8 cellular contexts compared by ENCODE assay signal in the genomic region with DNA sequence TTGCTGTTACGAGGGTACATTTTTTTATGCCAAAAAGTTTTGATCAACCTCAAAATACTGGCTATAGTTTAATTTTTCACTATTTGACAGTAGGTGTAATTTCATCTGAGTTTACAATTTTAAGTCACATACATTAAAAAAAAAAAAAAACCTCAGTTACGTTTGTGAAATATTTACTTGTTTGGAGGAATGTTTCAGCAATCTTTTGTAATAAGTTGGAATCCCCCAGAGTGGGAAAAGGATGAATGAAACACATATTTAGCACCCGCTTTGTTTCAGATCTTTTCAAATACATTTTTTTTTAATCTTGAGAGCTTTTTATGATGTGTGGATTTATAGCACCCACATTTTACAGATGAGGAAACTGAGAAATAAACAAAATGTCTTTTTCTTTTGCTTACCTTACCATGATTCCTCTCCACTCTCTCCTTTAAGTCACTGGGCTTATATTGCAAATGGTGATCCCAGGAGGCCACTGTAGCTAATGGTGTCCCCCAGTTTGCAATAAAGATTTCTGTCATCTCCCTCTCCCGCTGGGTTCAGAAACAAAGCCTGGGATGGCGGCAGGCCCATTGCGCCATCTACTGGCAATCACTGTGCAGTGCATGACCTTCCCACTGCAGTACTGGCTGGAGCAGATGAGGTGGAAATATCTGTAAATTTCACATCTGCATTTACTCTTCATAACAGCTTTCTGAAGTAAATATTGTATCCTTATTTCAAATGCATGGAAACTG. TPM values are rescaled to one million over a fixed set of nuclear protein-coding genes. Genes with fewer than 3 reads are reported as not detected.
A peak's percentile ranks its signal among the peaks of the same experiment; 100 is the strongest.
DNase-seq lines count a peak whose midpoint lies in the region; ATAC-seq and TF ChIP-seq lines count a peak whose summit lies in the region.

No MANE protein-coding gene starts in this region.

- no peak overlapping the region for H3K27ac Mint-ChIP-seq in nephron
- H3K27ac Mint-ChIP-seq in stimulated activated naive CD8-positive, alpha-beta T cell treated with anti-CD3 and anti-CD28 coated beads, Interleukin-15, Interleukin-2, amounts not matched to agents 100 ng/mL and 50 ng/mL, for 24 hours: no peak overlapping the region

- H3K4me1 ChIP-seq in fibroblast of lung (ENCODE audit: control insufficient read depth, extremely low read depth, insufficient read depth, low read length): no peaks in the 10 kb centered on the region

- H3K4me3 Mint-ChIP-seq in nephron: no peak overlapping the region
- H3K4me3 Mint-ChIP-seq in stimulated activated naive CD8-positive, alpha-beta T cell treated with anti-CD3 and anti-CD28 coated beads, Interleukin-15, Interleukin-2, amounts not matched to agents 100 ng/mL and 50 ng/mL, for 24 hours: peak overlapping the region; percentile 13

- ATAC-seq in HG03159 (IDR thresholded peaks at IDR 0.05; ENCODE audit: unreplicated experiment) (peak; percentile 62), HG02840 (IDR thresholded peaks at IDR 0.05; ENCODE audit: low FRiP score, unreplicated experiment) (no peak)

- no peaks in the 10 kb centered on the region for H3K9me3 Mint-ChIP-seq in nephron
- no peaks in the 10 kb centered on the region for H3K9me3 Mint-ChIP-seq in stimulated activated naive CD8-positive, alpha-beta T cell treated with anti-CD3 and anti-CD28 coated beads, Interleukin-15, Interleukin-2, amounts not matched to agents 100 ng/mL and 50 ng/mL, for 24 hours

- peaks cover 4% of the 10 kb centered on the region for H3K27me3 ChIP-seq in fibroblast of lung (ENCODE audit: control insufficient read depth, insufficient read depth, low read length)

- no peaks in the 10 kb centered on the region for H3K36me3 Mint-ChIP-seq in nephron (ENCODE audit: low read depth)
- no peaks in the 10 kb centered on the region for H3K36me3 Mint-ChIP-seq in stimulated activated naive CD8-positive, alpha-beta T cell treated with anti-CD3 and anti-CD28 coated beads, Interleukin-15, Interleukin-2, amounts not matched to agents 100 ng/mL and 50 ng/mL, for 24 hours (ENCODE audit: low read depth)

- no peak overlapping the region for H3K27ac ChIP-seq in fibroblast of lung (ENCODE audit: insufficient read depth, low read length)

- no peaks in the 10 kb centered on the region for H3K4me1 Mint-ChIP-seq in nephron
- peaks cover 29% of the 10 kb centered on the region for H3K4me1 Mint-ChIP-seq in stimulated activated naive CD8-positive, alpha-beta T cell treated with anti-CD3 and anti-CD28 coated beads, Interleukin-15, Interleukin-2, amounts not matched to agents 100 ng/mL and 50 ng/mL, for 24 hours (ENCODE audit: low read depth)

- no peaks in the 10 kb centered on the region for H3K79me2 ChIP-seq in fibroblast of lung (ENCODE audit: control insufficient read depth, insufficient read depth, low read length)

- no peak overlapping the region for H2AFZ ChIP-seq in fibroblast of lung (ENCODE audit: low read length)

- no peaks in the 10 kb centered on the region for H3K36me3 ChIP-seq in fibroblast of lung (ENCODE audit: control insufficient read depth, insufficient read depth, low read length)

- H3K27me3 Mint-ChIP-seq in nephron (ENCODE audit: low read depth): peaks cover 20% of the 10 kb centered on the region
- peaks cover 48% of the 10 kb centered on the region for H3K27me3 Mint-ChIP-seq in stimulated activated naive CD8-positive, alpha-beta T cell treated with anti-CD3 and anti-CD28 coated beads, Interleukin-15, Interleukin-2, amounts not matched to agents 100 ng/mL and 50 ng/mL, for 24 hours

- no peaks in the 10 kb centered on the region for H4K20me1 ChIP-seq in fibroblast of lung (ENCODE audit: control insufficient read depth, extremely low read depth, insufficient read depth, low read length)

- TF ChIP-seq CTCF in GM12864 (IDR thresholded peaks at IDR 0.05; ENCODE audit: low read depth, low read length, missing control alignments) (peak; percentile 98), fibroblast of lung (conservative IDR thresholded peaks at IDR 0.05 in 1 of 2, IDR thresholded peaks at IDR 0.05 in 1 of 2; ENCODE audit: low read depth in 1 of 2, low read length in 2 of 2) (peak; percentile 99 to 100), nephron (IDR thresholded peaks at IDR 0.05; ENCODE audit: unreplicated experiment in 3 of 3) (peak; percentile 99 to 100 (median 100))

- H3K4me3 ChIP-seq in GM12864 (ENCODE audit: low read depth, low read length) (no peak overlapping the region), fibroblast of lung (replicated peaks in 1 of 4; ENCODE audit: control extremely low read depth in 1 of 4, insufficient read depth in 1 of 4, low read depth in 3 of 4, low read length in 4 of 4) (no peak overlapping the region)

- no peak overlapping the region for H3K4me2 ChIP-seq in fibroblast of lung (ENCODE audit: extremely low read depth, insufficient read depth, low read length)

- DNase-seq in GM12864 (ENCODE audit: low read depth): peak; percentile 35
- DNase-seq in OCI-M1 (lab: John Stamatoyannopoulos, UW): peak; percentile 84
- DNase-seq in activated T-cell treated with anti-CD3 and anti-CD28 coated beads, Interleukin-2, amount 50 U/mL, for 48 hours: peak; percentile 77 to 82
- peak; percentile 27 to 73 for DNase-seq in fibroblast of lung (ENCODE audit: low read depth in 2 of 2)

- H3K9me3 ChIP-seq in fibroblast of lung (ENCODE audit: control insufficient read depth, insufficient read depth, low read depth, low read length): no peaks in the 10 kb centered on the region

- no peak overlapping the region for H3K9ac ChIP-seq in fibroblast of lung (ENCODE audit: insufficient read depth, low read length)

RNA-seq across cellular contexts. Expression of gene TBC1D3B, which starts 27.7 kb away (rescaled TPM):
- 1.8 and 2.3 TPM in 2 replicates for total RNA-seq in fibroblast of lung
- 0.42 and 0.86 TPM in 2 replicates for polyA plus RNA-seq in fibroblast of lung
- polyA plus RNA-seq in fibroblast of lung (2012): 1.1 and 1.2 TPM in 2 replicates
- not detected in 2 replicates for polyA minus RNA-seq in fibroblast of lung (ENCODE audit: low replicate concordance)

RNA-seq across cellular contexts. Expression of gene CCL4, which starts 45.1 kb away (rescaled TPM):
- total RNA-seq in fibroblast of lung: not detected in 2 replicates
- not detected in 2 replicates for polyA plus RNA-seq in fibroblast of lung
- not detected in 2 replicates for polyA plus RNA-seq in fibroblast of lung (2012)
- not detected in 2 replicates for polyA minus RNA-seq in fibroblast of lung (ENCODE audit: low replicate concordance)

RNA-seq across cellular contexts. Expression of gene CCL3L1, which starts 47.8 kb away (rescaled TPM):
- not detected in 2 replicates for total RNA-seq in fibroblast of lung
- not detected in 2 replicates for polyA plus RNA-seq in fibroblast of lung
- polyA plus RNA-seq in fibroblast of lung (2012): not detected in 2 replicates
- not detected in 2 replicates for polyA minus RNA-seq in fibroblast of lung (ENCODE audit: low replicate concordance)

RNA-seq across cellular contexts. Expression of gene CCL3, which starts 58.8 kb away (rescaled TPM):
- total RNA-seq in fibroblast of lung: not detected in 2 replicates
- not detected in 2 replicates for polyA plus RNA-seq in fibroblast of lung
- polyA plus RNA-seq in fibroblast of lung (2012): not detected in 2 replicates
- not detected in 2 replicates for polyA minus RNA-seq in fibroblast of lung (ENCODE audit: low replicate concordance)
